In genomic region chr11:114827043-114827442, GRCh38 we compare ENCODE assay signal across 27 cellular contexts.
"Had no signal": no experiment of that assay in that cellular context is flagged by ENCODE, and none has a peak within 500 bp of the region (broad histone marks: within the 10 kb centered on the region; RNA-seq: fewer than 3 reads in every experiment).

No MANE protein-coding gene starts in this region.

- DNase-seq: colonic mucosa; effector memory CD4-positive, alpha-beta T cell; foreskin keratinocyte; heart left ventricle; kidney; mammary epithelial cell; mesendoderm; naive thymus-derived CD4-positive, alpha-beta T cell; stimulated activated CD4-positive, alpha-beta T cell treated with anti-CD3 and anti-CD28 coated beads, Interleukin-12 subunit alpha, Interleukin-12 subunit beta, amount 100 ng/mL, for 4 hours; stimulated activated CD4-positive, alpha-beta T cell treated with anti-CD3 and anti-CD28 coated beads, Interleukin-1b, Interleukin-23, amount 100 ng/mL, for 48 hours; stimulated activated CD4-positive, alpha-beta T cell treated with anti-CD3 and anti-CD28 coated beads, Interleukin-4, amount 100 ng/mL, for 1 hour; stimulated activated CD8-positive, alpha-beta memory T cell treated with anti-CD3 and anti-CD28 coated beads, Interleukin-4, amount 100 ng/mL, for 48 hours; stimulated activated naive CD4-positive, alpha-beta T cell; stomach; thyroid gland; trophoblast cell had no signal

- FAIRE-seq: endothelial cell of umbilical vein, kidney had no signal

- H3K4me3 Mint-ChIP-seq: dendritic cell treated with granulocyte-macrophage colony-stimulating factor and Interleukin-4, amounts not matched to agents 40 ng/mL and 50 ng/mL, for 4 days; naive thymus-derived CD4-positive, alpha-beta T cell; nephron had no signal

- H3K36me3 Mint-ChIP-seq: naive thymus-derived CD4-positive, alpha-beta T cell had no signal

- H3K27me3 Mint-ChIP-seq: dendritic cell treated with granulocyte-macrophage colony-stimulating factor and Interleukin-4, amounts not matched to agents 40 ng/mL and 50 ng/mL, for 4 days had no signal

- H3K36me3 ChIP-seq: colonic mucosa, esophagus muscularis mucosa, gastroesophageal sphincter, heart left ventricle, prostate gland, right atrium auricular region, stomach, thyroid gland had no signal

- H3K4me3 ChIP-seq: colonic mucosa, esophagus muscularis mucosa, gastroesophageal sphincter, heart left ventricle, hepatocyte, prostate gland, right atrium auricular region, smooth muscle cell, stomach, thyroid gland had no signal

- H3K27me3 ChIP-seq: colonic mucosa, foreskin keratinocyte, gastroesophageal sphincter, right atrium auricular region, stomach, thyroid gland had no signal

- H3K27ac Mint-ChIP-seq: dendritic cell treated with granulocyte-macrophage colony-stimulating factor and Interleukin-4, amounts not matched to agents 40 ng/mL and 50 ng/mL, for 4 days; naive thymus-derived CD4-positive, alpha-beta T cell; nephron had no signal

- H3K9me3 Mint-ChIP-seq: nephron had no signal

- ATAC-seq: foreskin keratinocyte; gastroesophageal sphincter; heart left ventricle; left lobe of liver; naive thymus-derived CD4-positive, alpha-beta T cell; sciatic nerve had no signal

- H3K9me3 ChIP-seq: colonic mucosa, prostate gland, thyroid gland had no signal

- H3K4me1 Mint-ChIP-seq: naive thymus-derived CD4-positive, alpha-beta T cell; nephron had no signal

- H3K27ac ChIP-seq: colonic mucosa, esophagus muscularis mucosa, foreskin keratinocyte, gastroesophageal sphincter, heart left ventricle, hepatocyte, prostate gland, right atrium auricular region, stomach, thyroid gland had no signal

- H3K4me1 ChIP-seq: colonic mucosa, esophagus muscularis mucosa, foreskin keratinocyte, gastroesophageal sphincter, heart left ventricle, prostate gland, right atrium auricular region, stomach, thyroid gland had no signal
